14 cellular contexts compared by ENCODE assay signal in the genomic region with DNA sequence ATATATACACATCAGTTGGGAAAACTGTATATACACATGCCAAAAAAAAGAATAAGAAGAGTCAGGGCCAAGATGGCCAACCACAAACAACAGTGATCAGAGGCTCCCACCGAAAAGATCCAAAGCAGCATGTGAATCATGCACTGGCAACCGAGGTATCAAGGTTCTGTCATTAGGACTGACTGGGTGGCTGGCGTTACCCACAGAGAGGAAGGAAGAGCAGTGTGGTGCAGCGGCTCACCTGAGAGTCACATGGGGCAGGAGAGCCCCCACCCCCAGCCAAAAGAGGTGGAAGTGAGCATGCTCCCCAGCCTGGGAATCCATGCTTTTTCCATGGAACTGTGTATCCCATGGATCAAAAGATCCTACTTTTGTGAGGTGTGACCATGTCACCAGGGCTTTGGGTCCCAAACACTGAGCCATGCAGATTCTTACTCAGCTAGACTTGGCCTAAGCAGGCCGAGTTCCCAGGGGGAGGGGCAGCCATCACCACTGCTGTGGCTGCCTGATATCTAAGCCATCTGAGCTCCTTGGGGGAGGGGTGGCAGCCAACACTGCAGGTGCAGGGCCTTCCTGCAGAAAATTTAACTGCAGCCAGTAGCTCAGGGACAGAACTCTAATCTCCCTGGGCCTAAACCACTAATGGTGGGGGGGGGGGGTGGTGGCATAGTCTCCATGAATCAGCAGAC. TPM values are rescaled to one million over a fixed set of nuclear protein-coding genes. Genes with fewer than 3 reads are reported as not detected.
DNase-seq lines count a peak whose midpoint lies in the region; ATAC-seq lines count a peak whose summit lies in the region.
"Had no signal": no experiment of that assay in that cellular context is flagged by ENCODE, and none has a peak within 500 bp of the region (broad histone marks: within the 10 kb centered on the region; RNA-seq: fewer than 3 reads in every experiment).

No MANE protein-coding gene starts in this region.

- peak overlapping the region; percentile 27 for H3K27ac ChIP-seq in thymus (ENCODE audit: low read depth)
- H3K27ac ChIP-seq: vagina had no signal

- no peak overlapping the region for H3K4me3 ChIP-seq in thymus (ENCODE audit: low read length)
- H3K4me3 ChIP-seq: K562, vagina had no signal

- no peak for ATAC-seq in HG03039 (IDR thresholded peaks at IDR 0.05; ENCODE audit: unreplicated experiment)
- ATAC-seq: K562 had no signal

- 11% methylated on average over 5 of the region's 5 CpGs for WGBS in thymus

- peaks cover 4% of the 10 kb centered on the region for H3K4me1 ChIP-seq in thymus (ENCODE audit: control insufficient read depth, insufficient read depth, low read length)
- H3K4me1 ChIP-seq: vagina had no signal

- no peaks in the 10 kb centered on the region for H3K27me3 ChIP-seq in thymus (ENCODE audit: control insufficient read depth, insufficient read depth)
- H3K27me3 ChIP-seq: vagina had no signal

- H3K4me1 Mint-ChIP-seq in activated naive CD8-positive, alpha-beta T cell (ENCODE audit: low read depth), result peaks cover 7% of the 10 kb centered on the region

- no peaks in the 10 kb centered on the region for H3K27me3 Mint-ChIP-seq in activated naive CD8-positive, alpha-beta T cell
- H3K27me3 Mint-ChIP-seq: dendritic cell treated with granulocyte-macrophage colony-stimulating factor and Interleukin-4, amounts not matched to agents 40 ng/mL and 50 ng/mL, for 4 days had no signal

- H3K36me3 ChIP-seq in thymus (ENCODE audit: control insufficient read depth, insufficient read depth), result no peaks in the 10 kb centered on the region
- H3K36me3 ChIP-seq: vagina had no signal

- H3K36me3 Mint-ChIP-seq in activated naive CD8-positive, alpha-beta T cell, result peaks cover 4% of the 10 kb centered on the region

- H3K9me3 ChIP-seq in thymus (ENCODE audit: control insufficient read depth), result no peaks in the 10 kb centered on the region
- H3K9me3 ChIP-seq: vagina had no signal

- peak; percentile 6 for DNase-seq in stimulated activated CD4-positive, alpha-beta T cell treated with anti-CD3 and anti-CD28 coated beads, Interleukin-15, amount 100 ng/mL, for 24 hours
- no peak for DNase-seq in stimulated activated CD4-positive, alpha-beta T cell treated with anti-CD3 and anti-CD28 coated beads, Interleukin-4, amount 100 ng/mL, for 1 hour
- DNase-seq in activated CD4-positive, alpha-beta T cell treated with anti-CD3 and anti-CD28 coated beads for 4 hours, result peak; percentile 6 to 15
- no peak for DNase-seq in hypothalamus (lab: John Stamatoyannopoulos, UW)
- no peak for DNase-seq in CD1c-positive myeloid dendritic cell (ENCODE audit: extremely low spot score)
- DNase-seq: NCI-H526, posterior cingulate gyrus, SHP77 had no signal

- no peaks in the 10 kb centered on the region for H3K9me3 Mint-ChIP-seq in activated naive CD8-positive, alpha-beta T cell (ENCODE audit: low read depth)
- H3K9me3 Mint-ChIP-seq: dendritic cell treated with granulocyte-macrophage colony-stimulating factor and Interleukin-4, amounts not matched to agents 40 ng/mL and 50 ng/mL, for 4 days had no signal

- no peak overlapping the region for H3K27ac Mint-ChIP-seq in activated naive CD8-positive, alpha-beta T cell
- H3K27ac Mint-ChIP-seq: dendritic cell treated with granulocyte-macrophage colony-stimulating factor and Interleukin-4, amounts not matched to agents 40 ng/mL and 50 ng/mL, for 4 days had no signal

- H3K4me3 Mint-ChIP-seq in activated naive CD8-positive, alpha-beta T cell, result peak overlapping the region; percentile 42
- H3K4me3 Mint-ChIP-seq: dendritic cell treated with granulocyte-macrophage colony-stimulating factor and Interleukin-4, amounts not matched to agents 40 ng/mL and 50 ng/mL, for 4 days had no signal

RNA-seq across cellular contexts. Expression of gene P2RY10, which starts 52.8 kb away (rescaled TPM):
- polyA plus RNA-seq in thymus, result 7.0 TPM
- polyA plus RNA-seq: K562 had no signal

Comparison
In these comparisons a context has a peak if more than half of its experiments do, and no peak if none do; other contexts are left out.
1. DNase-seq: peak in stimulated activated CD4-positive, alpha-beta T cell treated with anti-CD3 and anti-CD28 coated beads, Interleukin-15, amount 100 ng/mL, for 24 hours (single experiment) and activated CD4-positive, alpha-beta T cell treated with anti-CD3 and anti-CD28 coated beads for 4 hours (2 of 2); none in stimulated activated CD4-positive, alpha-beta T cell treated with anti-CD3 and anti-CD28 coated beads, Interleukin-4, amount 100 ng/mL, for 1 hour (single experiment), hypothalamus (0 of 51) and CD1c-positive myeloid dendritic cell (single experiment).